Comparison of ENCODE assay signal across 23 cellular contexts in the genomic region with DNA sequence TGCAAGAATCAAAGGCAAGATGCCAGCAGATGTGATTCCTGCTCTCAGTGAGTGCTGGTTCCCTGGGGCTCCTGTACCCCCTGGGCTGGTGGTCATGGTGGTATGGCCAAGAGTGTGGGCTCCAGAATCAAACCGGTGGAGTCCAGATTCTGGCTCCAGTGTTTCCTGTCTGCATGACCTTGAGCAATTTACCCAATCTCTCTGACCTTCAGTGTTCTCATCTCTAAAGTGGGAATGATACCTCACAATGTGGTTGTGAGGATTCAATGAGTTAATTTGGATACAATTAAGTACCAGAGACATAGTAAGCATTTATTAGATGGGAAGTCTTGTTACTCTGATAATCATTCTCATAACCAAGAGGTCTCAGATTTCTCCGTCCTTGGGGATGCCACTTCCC.
"Had no signal": no experiment of that assay in that cellular context is flagged by ENCODE, and none has a peak within 500 bp of the region (broad histone marks: within the 10 kb centered on the region; RNA-seq: fewer than 3 reads in every experiment).

No MANE protein-coding gene starts in this region.

- FAIRE-seq: keratinocyte, urothelium cell line had no signal

- H3K27me3 Mint-ChIP-seq: memory B cell; naive B cell; natural killer cell treated with Interleukin-12 subunit alpha and Interleukin-12 subunit beta and Interleukin-15 and Interleukin-18, amount 100 ng/mL, for 72 hours; stimulated activated naive B cell treated with anti-CD40 and anti-IgM and Interleukin-4, amounts not matched to agents 10 μg/mL and 1 μg/mL and 100 μg/mL, for 72 hours had no signal

- H3K9ac ChIP-seq: neural progenitor cell had no signal

- H3K4me1 ChIP-seq: gastrocnemius medialis, lower lobe of right lung, neural progenitor cell, prostate gland, right atrium auricular region, sigmoid colon, tibial nerve, upper lobe of left lung had no signal

- H3K9me3 ChIP-seq: gastrocnemius medialis, lower lobe of right lung, mucosa of descending colon, prostate gland, sigmoid colon, thoracic aorta, tibial nerve, upper lobe of left lung had no signal

- H3K4me3 Mint-ChIP-seq: memory B cell; naive B cell; natural killer cell treated with Interleukin-12 subunit alpha and Interleukin-12 subunit beta and Interleukin-15 and Interleukin-18, amount 100 ng/mL, for 72 hours; neural progenitor cell; stimulated activated naive B cell treated with anti-CD40 and anti-IgM and Interleukin-4, amounts not matched to agents 10 μg/mL and 1 μg/mL and 100 μg/mL, for 72 hours; stimulated activated naive CD8-positive, alpha-beta T cell treated with anti-CD3 and anti-CD28 coated beads, Interleukin-15, Interleukin-2, amounts not matched to agents 100 ng/mL and 50 ng/mL, for 24 hours had no signal

- H3K36me3 Mint-ChIP-seq: memory B cell; naive B cell; natural killer cell treated with Interleukin-12 subunit alpha and Interleukin-12 subunit beta and Interleukin-15 and Interleukin-18, amount 100 ng/mL, for 72 hours; neural progenitor cell; stimulated activated naive B cell treated with anti-CD40 and anti-IgM and Interleukin-4, amounts not matched to agents 10 μg/mL and 1 μg/mL and 100 μg/mL, for 72 hours had no signal

- H2AFZ ChIP-seq: neural progenitor cell had no signal

- H3K36me3 ChIP-seq: gastrocnemius medialis, lower lobe of right lung, neural progenitor cell, prostate gland, right atrium auricular region, sigmoid colon, spleen, thoracic aorta, tibial nerve, upper lobe of left lung had no signal

- H3K4me2 ChIP-seq: neural progenitor cell had no signal

- ATAC-seq: left ventricle myocardium superior; natural killer cell treated with Interleukin-12 subunit alpha and Interleukin-12 subunit beta and Interleukin-15 and Interleukin-18, amount 100 ng/mL, for 72 hours; stimulated activated naive B cell treated with anti-CD40 and anti-IgM and Interleukin-4, amounts not matched to agents 10 μg/mL and 1 μg/mL and 100 μg/mL, for 72 hours had no signal

- H3K27me3 ChIP-seq: gastrocnemius medialis, neural progenitor cell, right atrium auricular region, sigmoid colon, spleen, tibial nerve, upper lobe of left lung had no signal

- H3K27ac Mint-ChIP-seq: memory B cell; neural progenitor cell; stimulated activated naive B cell treated with anti-CD40 and anti-IgM and Interleukin-4, amounts not matched to agents 10 μg/mL and 1 μg/mL and 100 μg/mL, for 72 hours; stimulated activated naive CD8-positive, alpha-beta T cell treated with anti-CD3 and anti-CD28 coated beads, Interleukin-15, Interleukin-2, amounts not matched to agents 100 ng/mL and 50 ng/mL, for 24 hours had no signal

- H3K4me3 ChIP-seq: gastrocnemius medialis, lower lobe of right lung, mucosa of descending colon, neural progenitor cell, prostate gland, right atrium auricular region, sigmoid colon, spleen, thoracic aorta, tibial nerve, upper lobe of left lung had no signal

- DNase-seq: cortex of kidney; effector CD4-positive, alpha-beta T cell; gastrocnemius medialis; head of caudate nucleus; left ventricle myocardium superior; lower lobe of right lung; mucosa of descending colon; naive B cell; sigmoid colon; spleen; stimulated activated CD4-positive, alpha-beta T cell treated with anti-CD3 and anti-CD28 coated beads, Interleukin-4, amount 100 ng/mL, for 4 hours; stimulated activated naive B cell treated with anti-CD40 and anti-IgM and Interleukin-4, amounts not matched to agents 10 μg/mL and 1 μg/mL and 100 μg/mL, for 72 hours had no signal

- H3K27ac ChIP-seq: lower lobe of right lung, neural progenitor cell, prostate gland, right atrium auricular region, sigmoid colon, spleen, thoracic aorta, tibial nerve, upper lobe of left lung had no signal
